ENCODE assay signal across 14 cellular contexts in the genomic region with DNA sequence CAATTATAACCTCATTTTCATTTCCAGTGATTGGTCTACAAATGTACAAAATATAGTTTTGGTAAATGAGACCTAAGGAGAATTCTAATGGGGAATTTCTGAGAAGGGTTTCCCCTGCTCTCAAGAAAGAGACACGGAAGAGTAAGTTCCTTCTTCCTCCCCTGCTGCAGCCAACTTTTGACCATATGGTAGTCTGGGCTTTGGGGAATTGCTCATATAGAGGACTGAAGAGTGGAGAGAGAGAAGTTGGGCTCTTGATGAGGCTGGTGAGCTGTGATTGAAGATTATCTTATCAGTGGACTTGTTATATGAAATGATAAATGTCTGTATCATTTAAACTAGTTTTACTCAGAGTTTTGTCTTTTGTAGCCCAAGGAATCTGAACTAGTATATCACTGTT. TPM values are rescaled to one million over a fixed set of nuclear protein-coding genes. Genes with fewer than 3 reads are reported as not detected.
DNase-seq lines count a peak whose midpoint lies in the region; FAIRE-seq and TF ChIP-seq lines count a peak whose summit lies in the region.
"Had no signal": no experiment of that assay in that cellular context is flagged by ENCODE, and none has a peak within 500 bp of the region (broad histone marks: within the 10 kb centered on the region; RNA-seq: fewer than 3 reads in every experiment).

No MANE protein-coding gene starts in this region.

- H3K27me3 ChIP-seq in SU-DHL-6 (ENCODE audit: low read length) = no peaks in the 10 kb centered on the region; the same call in 1 of the 2 replicates
- H3K27me3 ChIP-seq in prostate gland (replicated peaks; ENCODE audit: insufficient read depth) = no peaks in the 10 kb centered on the region

- TF ChIP-seq CTCF in SU-DHL-6 (IDR thresholded peaks at IDR 0.05; ENCODE audit: insufficient read depth, low read length, poor library complexity, severe bottlenecking) (no peak), nephron (IDR thresholded peaks at IDR 0.05; ENCODE audit: unreplicated experiment in 3 of 3) (no peak), prostate gland (IDR thresholded peaks at IDR 0.05) (no peak)

- peak overlapping the region; percentile 98 for H3K27ac ChIP-seq in SU-DHL-6 (ENCODE audit: low read depth, low read length)
- no peak overlapping the region for H3K27ac ChIP-seq in prostate gland

- H3K4me3 ChIP-seq in SU-DHL-6 (ENCODE audit: insufficient read depth, low read length, poor library complexity, severe bottlenecking) = peak overlapping the region; percentile 62
- H3K4me3 ChIP-seq in prostate gland = no peak overlapping the region

- peak overlapping the region; percentile 97 for H3K9ac ChIP-seq in SU-DHL-6 (ENCODE audit: low read length)

- H3F3A ChIP-seq in SU-DHL-6 (ENCODE audit: insufficient read depth) = peaks cover 50% of the 10 kb centered on the region

- no peak for TF ChIP-seq POLR2A in prostate gland (IDR thresholded peaks at IDR 0.05)

- H3K27me3 Mint-ChIP-seq in nephron (ENCODE audit: low read depth) = no peaks in the 10 kb centered on the region

- peaks cover 6% of the 10 kb centered on the region for H3K4me1 ChIP-seq in prostate gland (replicated peaks)

- peak; percentile 21 for DNase-seq in SIG-M5 treated with dmso at 0.1 percent for 504 hours (lab: John Stamatoyannopoulos, UW; ENCODE audit: unreplicated experiment)
- DNase-seq in SIG-M5 (lab: John Stamatoyannopoulos, UW) = no peak
- DNase-seq in GM18507 (ENCODE audit: extremely low spot score, insufficient read length, low read depth) = no peak
- DNase-seq in prostate gland (ENCODE audit: low spot score) = no peak
- no peak for DNase-seq in NCI-H146 (lab: John Stamatoyannopoulos, UW)
- no peak for DNase-seq in anterior cingulate cortex (lab: John Stamatoyannopoulos, UW)
- DNase-seq: islet precursor cell, NCI-H1048, NCI-H774, T-helper 9 cell had no signal

- H3K36me3 Mint-ChIP-seq in nephron (ENCODE audit: low read depth) = no peaks in the 10 kb centered on the region

- H4K20me1 ChIP-seq in SU-DHL-6 (ENCODE audit: low read depth, low read length) = no peaks in the 10 kb centered on the region

- no peak overlapping the region for H2AFZ ChIP-seq in SU-DHL-6 (ENCODE audit: low read depth, low read length, severe bottlenecking)

- H3K36me3 ChIP-seq in SU-DHL-6 (ENCODE audit: low read length) = no peaks in the 10 kb centered on the region
- no peaks in the 10 kb centered on the region for H3K36me3 ChIP-seq in prostate gland

- H3K9me2 ChIP-seq in SU-DHL-6 (replicated peaks; ENCODE audit: insufficient read depth, low read length) = no peaks in the 10 kb centered on the region

- intact Hi-C loops in prostate gland (cut with DNase I) = loop anchor here (5.0 to 10.0 kb wide), 2 partner anchors 177 to 231 kb away; no protein-coding TSS in a partner anchor

- H3K4me3 Mint-ChIP-seq in nephron = peak overlapping the region; percentile 13 to 59 (median 30)

- peak overlapping the region; percentile 91 for H3K4me2 ChIP-seq in SU-DHL-6 (ENCODE audit: low read depth, low read length, poor library complexity, severe bottlenecking)

- peaks cover 21% of the 10 kb centered on the region for H3K79me2 ChIP-seq in SU-DHL-6 (ENCODE audit: insufficient read depth, low read length)

- H3K9me3 Mint-ChIP-seq in nephron = no peaks in the 10 kb centered on the region
- H3K9me3 Mint-ChIP-seq: activated T-helper 2 cell treated with anti-CD3 and anti-CD28 coated beads, Interferon-gamma antibody, Interleukin-2, Interleukin-4, amounts not matched to agents 10 μg/mL and 5 μg/mL and 100 μg/mL, durations not matched to agents 14 hours and 24 hours and 36 hours had no signal

- WGBS in prostate gland = 76% methylated on average over 1 of the region's 1 CpG

- peaks cover 29% of the 10 kb centered on the region for H3K4me1 Mint-ChIP-seq in nephron

- H3K9me3 ChIP-seq in SU-DHL-6 (ENCODE audit: insufficient read depth, low read length) (no peaks in the 10 kb centered on the region), prostate gland (no peaks in the 10 kb centered on the region)

- FAIRE-seq in GM18507 (lab: Jason Lieb, UNC) = peak; percentile 74
- FAIRE-seq: A204.1 had no signal

- H3K27ac Mint-ChIP-seq in nephron = peak overlapping the region in 1 of 3 experiments; percentile 40
- H3K27ac Mint-ChIP-seq: activated T-helper 2 cell treated with anti-CD3 and anti-CD28 coated beads, Interferon-gamma antibody, Interleukin-2, Interleukin-4, amounts not matched to agents 10 μg/mL and 5 μg/mL and 100 μg/mL, durations not matched to agents 14 hours and 24 hours and 36 hours had no signal

RNA-seq across cellular contexts. Expression of a gene that starts 4.3 kb away (rescaled TPM):
- 10 to 100 TPM; 38.5 to 43.9 TPM for total RNA-seq in prostate gland

RNA-seq across cellular contexts. Expression of a gene that starts 55.3 kb away (rescaled TPM):
- 10 to 100 TPM in 1 of 2 donors, 1 to 10 TPM in 1; 7.7 to 19.0 TPM for total RNA-seq in prostate gland
